8 cellular contexts compared by ENCODE assay signal in the genomic region with DNA sequence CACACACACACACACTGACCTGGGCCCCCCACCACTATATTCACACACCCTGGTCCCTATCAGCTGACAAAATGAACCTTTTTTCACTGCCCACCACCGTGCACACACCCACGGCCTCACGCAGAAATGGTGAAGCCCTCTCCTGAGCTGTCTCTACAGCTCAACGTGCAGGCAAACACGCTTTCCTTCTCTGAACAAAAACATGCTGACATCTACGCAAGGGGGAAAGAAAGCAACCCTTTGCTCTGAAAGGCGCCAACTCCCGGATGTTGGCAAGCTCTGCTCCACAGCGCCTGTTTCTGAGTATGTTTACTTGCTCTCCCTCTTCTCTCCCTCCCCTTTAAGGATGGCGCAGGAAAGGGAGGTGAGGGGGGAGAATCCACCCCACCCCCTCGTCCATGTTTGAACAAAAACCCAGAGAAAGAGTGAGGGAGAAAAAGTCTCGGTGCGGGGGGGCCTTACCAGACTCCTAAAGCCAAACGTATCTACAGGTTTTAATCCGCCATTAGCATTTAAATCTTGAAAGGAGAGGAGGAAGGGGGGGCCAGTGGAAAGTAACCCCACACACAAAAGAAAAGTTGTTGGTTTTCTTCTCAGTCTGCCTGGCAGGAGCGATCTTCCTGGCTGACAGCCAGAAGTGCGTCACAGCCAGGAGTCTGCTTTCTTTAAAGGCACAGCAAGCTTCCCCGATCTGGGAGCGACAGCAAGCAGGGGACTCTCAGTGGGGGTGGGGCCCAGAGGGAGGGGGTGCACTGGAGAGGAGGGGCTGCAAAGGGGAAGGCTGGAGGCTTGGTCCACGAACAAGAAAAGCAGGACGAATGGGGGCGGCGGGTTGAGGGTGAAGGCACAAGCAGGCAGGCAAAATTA. TPM values are rescaled to one million over a fixed set of nuclear protein-coding genes. Genes with fewer than 3 reads are reported as not detected.
DNase-seq lines count a peak whose midpoint lies in the region; ATAC-seq, FAIRE-seq and TF ChIP-seq lines count a peak whose summit lies in the region.

No MANE protein-coding gene starts in this region.

- CTCF ChIA-PET in HCT116 (lab: Charles Lee) (interaction anchor here (0.9 to 2.2 kb wide), 2 partner anchors 16 to 45 kb away, joined by 3 to 10 read pairs; no protein-coding TSS in a partner anchor), H1 (lab: Charles Lee; ENCODE audit: partially characterized antibody) (interaction anchor here (0.6 to 4.6 kb wide), 11 partner anchors 7 to 1403 kb away, joined by 3 to 57 read pairs (median 4); no protein-coding TSS in a partner anchor)

- no peak overlapping the region for H3K23ac ChIP-seq in H1 (ENCODE audit: insufficient read length)

- H3K4me2 ChIP-seq in HCT116 (ENCODE audit: low read length) (peak overlapping the region; percentile 81), H1 (ENCODE audit: insufficient read depth in 1 of 2, low read depth in 2 of 2, low read length in 2 of 2) (peak overlapping the region; percentile 73 to 92)

- peak in 1 of 2 experiments; percentile 31; a peak in 1 of 3 replicates for TF ChIP-seq EP300 in H1 (IDR thresholded peaks at IDR 0.05; ENCODE audit: borderline replicate concordance in 1 of 2, low read depth in 2 of 2, low read length in 2 of 2)

- H4K91ac ChIP-seq in H1 (replicated peaks; ENCODE audit: insufficient read length, low read length), result peak overlapping the region; percentile 83

- no peak overlapping the region for H3K56ac ChIP-seq in H1 (replicated peaks; ENCODE audit: insufficient read length, low read depth, low read length)

- FAIRE-seq in H1 (lab: Jason Lieb, UNC), result no peak

- H3K27ac ChIP-seq in HCT116 (ENCODE audit: low read depth, low read length) (peak overlapping the region; percentile 83), H1 (ENCODE audit: low read depth, low read length) (peak overlapping the region; percentile 92)

- no peaks in the 10 kb centered on the region for H3K9me2 ChIP-seq in HCT116 (ENCODE audit: insufficient read depth)

- H3K9me3 ChIP-seq in HCT116 (ENCODE audit: control insufficient read depth in 1 of 2, insufficient read depth in 1 of 2, low read depth in 1 of 2, low read length in 2 of 2) (no peaks in the 10 kb centered on the region), H1 (ENCODE audit: insufficient read depth in 2 of 2, low read depth in 1 of 2, low read length in 1 of 2) (no peaks in the 10 kb centered on the region)

- H2AFZ ChIP-seq in HCT116 (ENCODE audit: low read depth, low read length, poor library complexity, severe bottlenecking), result no peak overlapping the region
- no peak overlapping the region for H2AFZ ChIP-seq in H1 (ENCODE audit: low read length)

- H3K79me1 ChIP-seq in H1 (ENCODE audit: low read depth, low read length), result peaks cover 15% of the 10 kb centered on the region

- peak overlapping the region; percentile 95 for H2BK5ac ChIP-seq in H1 (ENCODE audit: low read depth, low read length)

- RAD21 ChIA-PET in HCT116 (lab: Charles Lee; ENCODE audit: low non-redundant PET in 1 of 2, low total read pairs in 2 of 2, uncharacterized antibody in 2 of 2, unreplicated experiment in 2 of 2), result no interaction called here

- no peaks in the 10 kb centered on the region for H3K27me3 ChIP-seq in HCT116 (ENCODE audit: insufficient read depth, low read length)
- no peaks in the 10 kb centered on the region for H3K27me3 ChIP-seq in H1 (replicated peaks in 1 of 4; ENCODE audit: control insufficient read depth in 3 of 4, extremely low read depth in 1 of 4, insufficient read depth in 3 of 4, low read length in 3 of 4)

- H2BK12ac ChIP-seq in H1 (ENCODE audit: low read depth, low read length), result peak overlapping the region; percentile 94

- DNase-seq in AML-193 (lab: John Stamatoyannopoulos, UW) (peak; percentile 36 to 37), HCT116 (ENCODE audit: low read depth, low spot score) (peak; percentile 72), NCI-H526 (lab: John Stamatoyannopoulos, UW) (peak; percentile 82 to 86), H1 (ENCODE audit: low read depth in 1 of 2, low spot score in 2 of 2) (peak; percentile 50 to 73), lung microvascular endothelial cell (ENCODE audit: low read depth in 2 of 2) (peak; percentile 80 to 94)
- peak; percentile 88 for DNase-seq in activated CD8-positive, alpha-beta memory T cell treated with anti-CD3 and anti-CD28 coated beads for 24 hours
- DNase-seq in stimulated activated CD4-positive, alpha-beta T cell treated with anti-CD3 and anti-CD28 coated beads, Interleukin-4, amount 100 ng/mL, for 48 hours (ENCODE audit: low read depth in 2 of 2), result peak; percentile 55 to 70

- peak overlapping the region; percentile 87 for H4K5ac ChIP-seq in H1 (ENCODE audit: insufficient read length, low read depth, low read length)

- H2BK20ac ChIP-seq in H1 (ENCODE audit: low read length), result peak overlapping the region; percentile 80; the same call in 1 of the 2 replicates

- H3K79me2 ChIP-seq in HCT116 (ENCODE audit: insufficient read depth, low read length) (peaks cover 97% of the 10 kb centered on the region), H1 (ENCODE audit: control insufficient read depth in 1 of 2, insufficient read depth in 2 of 2, low read length in 2 of 2) (peaks cover 10 to 76% of the 10 kb centered on the region in 2 experiments; a peak in 3 of 4 replicates)

- intact Hi-C loops in HCT116 (cut with micrococcal nuclease), result loop anchor here (5.0 kb wide), 1 partner anchor 37 kb away; no protein-coding TSS in a partner anchor

- TF ChIP-seq POLR2A in HCT116 (IDR thresholded peaks at IDR 0.05; ENCODE audit: borderline replicate concordance, extremely low read depth, insufficient read depth, insufficient read length) (no peak), H1 (IDR thresholded peaks at IDR 0.05; ENCODE audit: control extremely low read depth in 1 of 2, low read depth in 2 of 2, low read length in 2 of 2) (no peak; a peak in 1 of 3 replicates)

- H3K4me3 ChIP-seq in HCT116 (replicated peaks in 1 of 2; ENCODE audit: low read depth in 1 of 2, low read length in 2 of 2), result peak overlapping the region; percentile 57 to 63
- H3K4me3 ChIP-seq in H1 (ENCODE audit: extremely low read depth in 1 of 4, insufficient read depth in 2 of 4, low read depth in 3 of 4, low read length in 4 of 4), result peak overlapping the region; percentile 34 to 55 (median 42); a peak in 7 of 8 replicates

- H4K20me1 ChIP-seq in HCT116 (ENCODE audit: insufficient read depth), result no peaks in the 10 kb centered on the region
- H4K20me1 ChIP-seq in H1 (replicated peaks in 1 of 2; ENCODE audit: control insufficient read depth in 1 of 2, insufficient read depth in 2 of 2, low read length in 2 of 2), result no peaks in the 10 kb centered on the region

- H2BK120ac ChIP-seq in H1 (replicated peaks; ENCODE audit: low read depth, low read length), result no peak overlapping the region

- H3K18ac ChIP-seq in H1 (ENCODE audit: extremely low read depth, low read length), result peak overlapping the region; percentile 96; the same call in 1 of the 2 replicates

- peaks cover 7% of the 10 kb centered on the region for H3K23me2 ChIP-seq in H1 (ENCODE audit: low read depth, low read length)

- 8% methylated on average over 19 of the region's 23 CpGs; no CpG with 5 or more reads in 1 of the 2 experiments for WGBS in H1 (ENCODE audit: extremely low coverage in 1 of 2, insufficient coverage in 1 of 2, insufficient read length in 1 of 2, insufficient replicate concordance in 2 of 2, low coverage in 1 of 2, low lambda C conversion rate in 2 of 2, missing lambda C conversion rate in 1 of 2), 2 experiments

- no peak for TF ChIP-seq RAD21 in HCT116 (IDR thresholded peaks at IDR 0.05; ENCODE audit: low read depth)
- no peak for TF ChIP-seq RAD21 in H1 (IDR thresholded peaks at IDR 0.05 in 1 of 2, conservative IDR thresholded peaks at IDR 0.05 in 1 of 2; ENCODE audit: low read depth in 2 of 2, low read length in 2 of 2)

- peak overlapping the region; percentile 28; the same call in 1 of the 2 replicates for H2AK5ac ChIP-seq in H1 (ENCODE audit: low read depth, low read length)

- BruUV-seq in HCT116 (replicated peaks; lab: Mats Ljungman, UMichigan), result TSS peak; percentile 65

- 0 out of 2 replicates have a peak overlapping the region, but pooled peaks have one; percentile 64 for H4K8ac ChIP-seq in H1 (ENCODE audit: extremely low read depth, insufficient read depth, low read length)

- TF ChIP-seq CTCF in HCT116 (IDR thresholded peaks at IDR 0.05 in 2 of 3, conservative IDR thresholded peaks at IDR 0.05 in 1 of 3; ENCODE audit: borderline replicate concordance in 1 of 3, insufficient read depth in 1 of 3, low read depth in 2 of 3, low read length in 2 of 3), result no peak; a peak in 1 of 6 replicates
- TF ChIP-seq CTCF in H1 (IDR thresholded peaks at IDR 0.05; ENCODE audit: control extremely low read depth in 1 of 3, insufficient read depth in 1 of 3, low read depth in 1 of 3, low read length in 3 of 3), result no peak

- no peaks in the 10 kb centered on the region; a peak in 1 of 4 replicates for H3K36me3 ChIP-seq in HCT116 (ENCODE audit: control insufficient read depth in 1 of 2, insufficient read depth in 2 of 2, low read length in 2 of 2)
- peaks cover 0 to 4% (median 0%) of the 10 kb centered on the region in 4 experiments; a peak in 2 of 8 replicates for H3K36me3 ChIP-seq in H1 (ENCODE audit: control insufficient read depth in 2 of 4, insufficient read depth in 4 of 4, low read length in 3 of 4)

- POLR2A ChIA-PET in HCT116 (lab: Charles Lee) (interaction anchor here (0.8 kb wide), 1 partner anchor 10 kb away, joined by 4 read pairs; no protein-coding TSS in a partner anchor), H1 (lab: Charles Lee; ENCODE audit: partially characterized antibody) (interaction anchor here (0.8 to 4.8 kb wide), 11 partner anchors 8 to 60 kb away, joined by 3 to 33 read pairs (median 4); a partner anchor contains a TSS)

- peak overlapping the region; percentile 63 for H3K9ac ChIP-seq in HCT116 (ENCODE audit: low read length)
- peak overlapping the region in 3 of 4 experiments; percentile 70 to 86 (median 74); a peak in 6 of 7 replicates for H3K9ac ChIP-seq in H1 (replicated peaks in 1 of 4; ENCODE audit: extremely low read depth in 1 of 4, low read depth in 3 of 4, low read length in 3 of 4)

- H3K4me1 ChIP-seq in HCT116 (ENCODE audit: control insufficient read depth in 1 of 2, insufficient read depth in 2 of 2, low read length in 2 of 2), result peaks cover 24 to 53% of the 10 kb centered on the region in 2 experiments
- H3K4me1 ChIP-seq in H1 (replicated peaks in 1 of 4; ENCODE audit: control insufficient read depth in 3 of 4, insufficient read depth in 4 of 4, low read length in 3 of 4), result peaks cover 29 to 36% (median 33%) of the 10 kb centered on the region in 4 experiments

- no peak overlapping the region for H3K4ac ChIP-seq in H1 (replicated peaks; ENCODE audit: insufficient read length, low read depth, low read length)

- ATAC-seq in HCT116, result peak; percentile 67
- ATAC-seq in HG03378 (IDR thresholded peaks at IDR 0.05; ENCODE audit: unreplicated experiment), result no peak

- H3K14ac ChIP-seq in H1 (ENCODE audit: insufficient read length), result peak overlapping the region; percentile 12

- H2BK15ac ChIP-seq in H1 (ENCODE audit: low read length), result no peak overlapping the region; the same call in 1 of the 2 replicates

RNA-seq across cellular contexts. Expression of a gene that starts 39.6 kb away (rescaled TPM):
- 133 TPM for total RNA-seq in HCT116 (2021; ENCODE audit: unreplicated experiment)
- 143 and 145 TPM in 2 replicates for polyA plus RNA-seq in HCT116 (2012)
- 107 and 108 TPM in 2 replicates for total RNA-seq in H1 (2021; fragmentation: NEBNext Ultra II Directional; extraction: Animal tissue kit (Norgen Biotek cat#: 25700))
- 101 and 137 TPM in 2 replicates for polyA plus RNA-seq in H1 (2011; rRNA removed)
- polyA plus RNA-seq in H1 (2011; cell fraction: cytosol; rRNA removed), result 96.5 TPM
- polyA plus RNA-seq in H1 (2011; cell fraction: nucleus; rRNA removed), result 241 TPM
- polyA plus RNA-seq in H1 (2012, experiment 1 of 2), result 79.6 to 115 TPM (median 109 TPM) in 4 replicates
- 40.6 TPM for polyA plus RNA-seq in H1 (2012, experiment 2 of 2)
- polyA plus RNA-seq in H1 (2013, experiment 1 of 2), result 44.4 TPM
- 40.8 TPM for polyA plus RNA-seq in H1 (2013, experiment 2 of 2)
- polyA minus RNA-seq in H1 (2011; rRNA and poly(A)+ RNA removed), result 194 and 208 TPM in 2 replicates
- polyA minus RNA-seq in H1 (2011; cell fraction: cytosol; rRNA and poly(A)+ RNA removed), result 97.6 TPM
- polyA minus RNA-seq in H1 (2011; cell fraction: nucleus; rRNA and poly(A)+ RNA removed), result 148 TPM
- 103 and 107 TPM in 2 replicates for total RNA-seq in lung microvascular endothelial cell

RNA-seq across cellular contexts. Expression of a gene that starts 39.9 kb away (rescaled TPM):
- 10.8 TPM for total RNA-seq in HCT116 (2021; ENCODE audit: unreplicated experiment)
- 16.3 and 16.9 TPM in 2 replicates for polyA plus RNA-seq in HCT116 (2012)
- 6.8 and 7.9 TPM in 2 replicates for total RNA-seq in H1 (2021; fragmentation: NEBNext Ultra II Directional; extraction: Animal tissue kit (Norgen Biotek cat#: 25700))
- polyA plus RNA-seq in H1 (2011; rRNA removed), result 6.0 and 7.7 TPM in 2 replicates
- polyA plus RNA-seq in H1 (2011; cell fraction: cytosol; rRNA removed), result 10.9 TPM
- 5.4 TPM for polyA plus RNA-seq in H1 (2011; cell fraction: nucleus; rRNA removed)
- 6.4 to 10.3 TPM (median 7.4 TPM) in 4 replicates for polyA plus RNA-seq in H1 (2012, experiment 1 of 2)
- polyA plus RNA-seq in H1 (2012, experiment 2 of 2), result 3.5 TPM
- polyA plus RNA-seq in H1 (2013, experiment 1 of 2), result 4.0 TPM
- 4.6 TPM for polyA plus RNA-seq in H1 (2013, experiment 2 of 2)
- 6.8 and 15.9 TPM in 2 replicates for polyA minus RNA-seq in H1 (2011; rRNA and poly(A)+ RNA removed)
- 6.4 TPM for polyA minus RNA-seq in H1 (2011; cell fraction: cytosol; rRNA and poly(A)+ RNA removed)
- polyA minus RNA-seq in H1 (2011; cell fraction: nucleus; rRNA and poly(A)+ RNA removed), result 6.6 TPM
- 2.4 and 4.0 TPM in 2 replicates for total RNA-seq in lung microvascular endothelial cell

RNA-seq across cellular contexts. Expression of a gene that starts 42.0 kb away (rescaled TPM):
- total RNA-seq in HCT116 (2021; ENCODE audit: unreplicated experiment) (9.8 TPM), lung microvascular endothelial cell (1.1 and 2.0 TPM in 2 replicates)
- polyA plus RNA-seq in HCT116 (2012), result 6.2 and 6.5 TPM in 2 replicates
- total RNA-seq in H1 (2021; fragmentation: NEBNext Ultra II Directional; extraction: Animal tissue kit (Norgen Biotek cat#: 25700)), result 9.8 and 10.2 TPM in 2 replicates
- polyA plus RNA-seq in H1 (2011; rRNA removed), result 17.0 and 17.7 TPM in 2 replicates
- polyA plus RNA-seq in H1 (2011; cell fraction: cytosol; rRNA removed), result 14.3 TPM
- polyA plus RNA-seq in H1 (2011; cell fraction: nucleus; rRNA removed), result 55.3 TPM
- 9.0 to 11.1 TPM (median 10.1 TPM) in 4 replicates for polyA plus RNA-seq in H1 (2012, experiment 1 of 2)
- polyA plus RNA-seq in H1 (2012, experiment 2 of 2), result 3.4 TPM
- polyA plus RNA-seq in H1 (2013, experiment 1 of 2), result 10.6 TPM
- 8.3 TPM for polyA plus RNA-seq in H1 (2013, experiment 2 of 2)
- polyA minus RNA-seq in H1 (2011; rRNA and poly(A)+ RNA removed), result 8.5 and 10.7 TPM in 2 replicates
- polyA minus RNA-seq in H1 (2011; cell fraction: cytosol; rRNA and poly(A)+ RNA removed), result 3.4 TPM
- polyA minus RNA-seq in H1 (2011; cell fraction: nucleus; rRNA and poly(A)+ RNA removed), result 18.8 TPM

Comparison
In these comparisons a context has a peak if more than half of its experiments do, and no peak if none do; other contexts are left out.
1. DNase-seq: peak in every context shown above with its lines; median percentile 88 in activated CD8-positive, alpha-beta memory T cell treated with anti-CD3 and anti-CD28 coated beads for 24 hours; 87 in lung microvascular endothelial cell; 84 in NCI-H526; 72 in HCT116; 62 in stimulated activated CD4-positive, alpha-beta T cell treated with anti-CD3 and anti-CD28 coated beads, Interleukin-4, amount 100 ng/mL, for 48 hours; 62 in H1; 36 in AML-193.